ENCODE assay signal across 9 cellular contexts in the genomic region with DNA sequence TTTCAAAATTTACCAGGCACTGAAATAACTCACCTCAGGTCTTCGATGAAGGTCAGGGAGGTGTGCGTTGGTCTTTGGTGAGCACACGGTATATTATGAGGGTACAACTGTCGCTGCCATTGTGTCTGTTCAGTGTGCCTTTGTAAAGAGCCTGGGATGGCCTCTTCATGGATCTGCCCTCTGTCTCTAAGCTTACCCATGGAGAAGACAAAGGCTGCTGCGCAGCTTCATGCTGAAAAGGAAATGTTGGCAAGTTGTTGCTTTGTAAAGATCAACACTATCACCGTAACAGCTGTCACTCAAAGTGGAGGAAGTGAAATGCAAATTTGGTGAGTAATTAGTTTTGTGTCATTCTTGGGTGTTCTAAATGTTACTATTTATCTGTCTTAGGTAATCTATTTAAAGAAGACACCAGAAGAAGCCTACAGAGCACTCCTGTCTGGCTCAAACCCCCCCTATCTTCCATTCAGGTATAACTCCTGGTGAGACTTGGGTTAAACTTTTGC.
DNase-seq lines count a peak whose midpoint lies in the region; ATAC-seq, FAIRE-seq and TF ChIP-seq lines count a peak whose summit lies in the region.
"Had no signal": no experiment of that assay in that cellular context is flagged by ENCODE, and none has a peak within 500 bp of the region (broad histone marks: within the 10 kb centered on the region; RNA-seq: fewer than 3 reads in every experiment).

No MANE protein-coding gene starts in this region.

- H3K9me3 Mint-ChIP-seq in osteocyte (ENCODE audit: unreplicated experiment), result no peaks in the 10 kb centered on the region

- H3K36me3 ChIP-seq in esophagus squamous epithelium, result no peaks in the 10 kb centered on the region
- H3K36me3 ChIP-seq: thyroid gland had no signal

- no peaks in the 10 kb centered on the region for H3K9me3 ChIP-seq in esophagus squamous epithelium
- H3K9me3 ChIP-seq: thyroid gland had no signal

- no peaks in the 10 kb centered on the region for H3K27me3 Mint-ChIP-seq in osteocyte (ENCODE audit: unreplicated experiment)

- H3K27ac ChIP-seq in foreskin keratinocyte (no peak overlapping the region), esophagus squamous epithelium (no peak overlapping the region)
- H3K27ac ChIP-seq: thyroid gland had no signal

- no peaks in the 10 kb centered on the region for H3K4me1 ChIP-seq in foreskin keratinocyte
- H3K4me1 ChIP-seq in esophagus squamous epithelium, result no peaks in the 10 kb centered on the region
- H3K4me1 ChIP-seq: thyroid gland had no signal

- intact Hi-C loops in esophagus squamous epithelium (cut with DNase I), result no loop called here

- no peaks in the 10 kb centered on the region for H3K4me1 Mint-ChIP-seq in osteocyte (ENCODE audit: unreplicated experiment)

- no peak overlapping the region for H3K4me3 ChIP-seq in esophagus squamous epithelium
- H3K4me3 ChIP-seq: thyroid gland had no signal

- ATAC-seq in GM18858 (IDR thresholded peaks at IDR 0.05; ENCODE audit: unreplicated experiment) (peak; percentile 77), GM21737 (IDR thresholded peaks at IDR 0.05; ENCODE audit: unreplicated experiment) (peak; percentile 88), HG03575 (IDR thresholded peaks at IDR 0.05; ENCODE audit: extremely low read depth, insufficient number of reproducible peaks, low FRiP score, unreplicated experiment) (peak; percentile 89), foreskin keratinocyte (peak; percentile 40)

- H3K36me3 Mint-ChIP-seq in osteocyte (ENCODE audit: unreplicated experiment), result peaks cover 2% of the 10 kb centered on the region

- H3K27me3 ChIP-seq in foreskin keratinocyte (no peaks in the 10 kb centered on the region), esophagus squamous epithelium (no peaks in the 10 kb centered on the region)
- H3K27me3 ChIP-seq: thyroid gland had no signal

- H3K4me3 Mint-ChIP-seq in osteocyte (ENCODE audit: unreplicated experiment), result no peak overlapping the region

- FAIRE-seq in urothelium cell line (lab: Jason Lieb, UNC) (no peak), D721Med (lab: Jason Lieb, UNC) (no peak)

- H3K27ac Mint-ChIP-seq in osteocyte (ENCODE audit: unreplicated experiment), result no peak overlapping the region

- DNase-seq in foreskin keratinocyte (no peak), esophagus squamous epithelium (lab: John Stamatoyannopoulos, UW) (no peak), osteocyte (ENCODE audit: extremely low spot score, unreplicated experiment) (no peak), urothelium cell line (ENCODE audit: low spot score) (no peak), D721Med (ENCODE audit: insufficient read length, low spot score) (no peak)
- DNase-seq: thyroid gland had no signal

- TF ChIP-seq CTCF in foreskin keratinocyte (conservative IDR thresholded peaks at IDR 0.05), result peak; percentile 2
- peak in 1 of 6 experiments; percentile 17 for TF ChIP-seq CTCF in esophagus squamous epithelium (IDR thresholded peaks at IDR 0.05)
- TF ChIP-seq CTCF in osteocyte (IDR thresholded peaks at IDR 0.05), result no peak
- no peak for TF ChIP-seq CTCF in D721Med (IDR thresholded peaks at IDR 0.05; ENCODE audit: insufficient read depth, missing control alignments)

- WGBS in esophagus squamous epithelium, 2 donors, result 79 to 91% methylated on average over 6 of the region's 6 CpGs

- TF ChIP-seq POLR2A in esophagus squamous epithelium (IDR thresholded peaks at IDR 0.05), result peak in 1 of 4 donors; percentile 25
